ENCODE assay signal across 17 cellular contexts in genomic region chr11:78429209-78429608, GRCh38.
"Had no signal": no experiment of that assay in that cellular context is flagged by ENCODE, and none has a peak within 500 bp of the region (broad histone marks: within the 10 kb centered on the region; RNA-seq: fewer than 3 reads in every experiment).

No MANE protein-coding gene starts in this region.

- ATAC-seq: activated T-cell treated with anti-CD3 and anti-CD28 coated beads, Interleukin-2, amount 50 U/mL, for 4 hours had no signal

- H3K9me3 Mint-ChIP-seq: activated CD4-positive, alpha-beta memory T cell treated with anti-CD3 and anti-CD28 coated beads, Interleukin-2, amount 10 ng/mL, durations not matched to agents 7 days and 5 days; activated naive CD4-positive, alpha-beta T cell treated with anti-CD3 and anti-CD28 coated beads, Interleukin-2, amount 50 U/mL, for 24 hours; activated T-cell treated with anti-CD3 and anti-CD28 coated beads, Interleukin-2, amount 50 U/mL, for 4 hours; stimulated activated naive CD8-positive, alpha-beta T cell treated with anti-CD3 and anti-CD28 coated beads, Interleukin-15, Interleukin-2, amounts not matched to agents 100 ng/mL and 50 ng/mL, for 24 hours had no signal

- H3K27ac Mint-ChIP-seq: activated CD4-positive, alpha-beta T cell treated with anti-CD3 and anti-CD28 coated beads for 36 hours had no signal

- H3K27me3 Mint-ChIP-seq: activated CD4-positive, alpha-beta memory T cell treated with anti-CD3 and anti-CD28 coated beads, Interleukin-2, amount 10 ng/mL, durations not matched to agents 7 days and 5 days; activated CD4-positive, alpha-beta T cell treated with anti-CD3 and anti-CD28 coated beads for 36 hours; activated naive CD4-positive, alpha-beta T cell treated with anti-CD3 and anti-CD28 coated beads, Interleukin-2, amount 50 U/mL, for 24 hours; stimulated activated naive CD8-positive, alpha-beta T cell treated with anti-CD3 and anti-CD28 coated beads, Interleukin-15, Interleukin-2, amounts not matched to agents 100 ng/mL and 50 ng/mL, for 24 hours had no signal

- H3K4me3 ChIP-seq: esophagus muscularis mucosa, hepatocyte, lung, right atrium auricular region, suprapubic skin, upper lobe of left lung had no signal

- H3K4me3 Mint-ChIP-seq: activated CD4-positive, alpha-beta memory T cell treated with anti-CD3 and anti-CD28 coated beads, Interleukin-2, amount 10 ng/mL, durations not matched to agents 7 days and 5 days; activated CD4-positive, alpha-beta T cell treated with anti-CD3 and anti-CD28 coated beads for 36 hours; activated naive CD4-positive, alpha-beta T cell treated with anti-CD3 and anti-CD28 coated beads, Interleukin-2, amount 50 U/mL, for 24 hours; activated T-cell treated with anti-CD3 and anti-CD28 coated beads, Interleukin-2, amount 50 U/mL, for 4 hours had no signal

- H3K27me3 ChIP-seq: esophagus muscularis mucosa, hepatocyte, right atrium auricular region, suprapubic skin, upper lobe of left lung had no signal

- DNase-seq: activated CD4-positive, alpha-beta memory T cell treated with anti-CD3 and anti-CD28 coated beads, Interleukin-2, amount 10 ng/mL, durations not matched to agents 7 days and 5 days; activated CD4-positive, alpha-beta T cell treated with anti-CD3 and anti-CD28 coated beads for 36 hours; activated effector memory CD4-positive, alpha-beta T cell treated with anti-CD3 and anti-CD28 coated beads, Interleukin-2, amount 50 U/mL, for 16 hours; activated T-cell treated with anti-CD3 and anti-CD28 coated beads, Interleukin-2, amount 50 U/mL, for 4 hours; stimulated activated CD4-positive, alpha-beta T cell treated with anti-CD3 and anti-CD28 coated beads, Interleukin-4, amount 100 ng/mL, for 4 hours; stimulated activated CD8-positive, alpha-beta memory T cell treated with anti-CD3 and anti-CD28 coated beads, Interleukin-4, amount 100 ng/mL, for 48 hours; SW 1271; T-helper 9 cell; upper lobe of left lung; WERI-Rb-1 had no signal

- H3K36me3 ChIP-seq: right atrium auricular region, suprapubic skin, upper lobe of left lung, WERI-Rb-1 had no signal

- H3K9me3 ChIP-seq: esophagus muscularis mucosa, right atrium auricular region, suprapubic skin, upper lobe of left lung had no signal

- H3K27ac ChIP-seq: esophagus muscularis mucosa, hepatocyte, right atrium auricular region, suprapubic skin, WERI-Rb-1 had no signal

- H3K4me1 ChIP-seq: right atrium auricular region had no signal

- H3K4me1 Mint-ChIP-seq: activated naive CD4-positive, alpha-beta T cell treated with anti-CD3 and anti-CD28 coated beads, Interleukin-2, amount 50 U/mL, for 24 hours had no signal
